ENCODE assay signal across 1 cellular context in the genomic region with DNA sequence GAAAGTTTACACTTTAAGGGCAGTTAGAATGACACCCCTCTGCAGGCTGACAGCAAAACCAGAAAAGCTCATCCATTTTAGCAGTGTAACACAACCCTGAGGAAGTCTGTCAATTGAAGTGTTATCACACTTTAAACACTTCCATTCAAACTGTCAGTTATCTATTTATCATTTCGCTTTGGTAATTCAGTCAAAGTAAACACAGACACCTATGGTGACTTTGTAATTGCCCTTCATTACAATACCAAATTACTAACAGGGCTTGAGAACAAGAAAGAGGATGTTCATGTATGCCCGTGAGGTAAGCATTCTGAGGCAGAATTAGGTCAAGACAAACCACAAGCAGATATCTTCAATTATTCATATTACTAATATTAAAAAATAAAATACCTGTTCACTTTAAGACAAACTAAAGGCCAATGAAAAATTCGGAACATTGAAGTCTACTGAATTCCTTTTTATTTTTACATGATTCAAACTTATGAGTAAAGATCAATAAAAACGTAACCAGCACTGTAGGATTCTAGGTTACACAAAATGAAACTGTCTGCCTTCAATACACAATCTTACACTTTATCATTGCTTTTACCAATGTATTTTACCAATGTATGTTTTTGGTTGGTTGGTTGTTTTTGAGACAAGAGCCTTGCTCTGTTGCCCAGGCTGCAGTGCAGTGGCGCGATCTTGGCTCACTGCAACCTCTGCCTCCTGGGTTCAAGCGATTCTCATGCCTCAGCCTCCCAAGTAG.
A peak's percentile ranks its signal among the peaks of the same experiment; 100 is the strongest.
TF ChIP-seq lines count a peak whose summit lies in the region.

No MANE protein-coding gene starts in this region.

TF ChIP-seq in K562, 482 proteins besides CTCF, POLR2A, EP300 and RAD21:
- TF ChIP-seq MEIS2 (IDR thresholded peaks at IDR 0.05; ENCODE audit: partially characterized antibody) (peak; percentile 77), ZNF551 (CRISPR knock-in tag; IDR thresholded peaks at IDR 0.05) (no peak), CBX5 (IDR thresholded peaks at IDR 0.05; ENCODE audit: borderline replicate concordance, low read depth) (no peak), SOX6 (IDR thresholded peaks at IDR 0.05) (peak; percentile 44; the same call in 1 of the 2 replicates), FOXA3 (CRISPR knock-in tag; conservative IDR thresholded peaks at IDR 0.05 in 1 of 2, IDR thresholded peaks at IDR 0.05 in 1 of 2) (peak in 1 of 2 experiments; percentile 31; a peak in 1 of 4 replicates)
- TF ChIP-seq, protein P1, sequence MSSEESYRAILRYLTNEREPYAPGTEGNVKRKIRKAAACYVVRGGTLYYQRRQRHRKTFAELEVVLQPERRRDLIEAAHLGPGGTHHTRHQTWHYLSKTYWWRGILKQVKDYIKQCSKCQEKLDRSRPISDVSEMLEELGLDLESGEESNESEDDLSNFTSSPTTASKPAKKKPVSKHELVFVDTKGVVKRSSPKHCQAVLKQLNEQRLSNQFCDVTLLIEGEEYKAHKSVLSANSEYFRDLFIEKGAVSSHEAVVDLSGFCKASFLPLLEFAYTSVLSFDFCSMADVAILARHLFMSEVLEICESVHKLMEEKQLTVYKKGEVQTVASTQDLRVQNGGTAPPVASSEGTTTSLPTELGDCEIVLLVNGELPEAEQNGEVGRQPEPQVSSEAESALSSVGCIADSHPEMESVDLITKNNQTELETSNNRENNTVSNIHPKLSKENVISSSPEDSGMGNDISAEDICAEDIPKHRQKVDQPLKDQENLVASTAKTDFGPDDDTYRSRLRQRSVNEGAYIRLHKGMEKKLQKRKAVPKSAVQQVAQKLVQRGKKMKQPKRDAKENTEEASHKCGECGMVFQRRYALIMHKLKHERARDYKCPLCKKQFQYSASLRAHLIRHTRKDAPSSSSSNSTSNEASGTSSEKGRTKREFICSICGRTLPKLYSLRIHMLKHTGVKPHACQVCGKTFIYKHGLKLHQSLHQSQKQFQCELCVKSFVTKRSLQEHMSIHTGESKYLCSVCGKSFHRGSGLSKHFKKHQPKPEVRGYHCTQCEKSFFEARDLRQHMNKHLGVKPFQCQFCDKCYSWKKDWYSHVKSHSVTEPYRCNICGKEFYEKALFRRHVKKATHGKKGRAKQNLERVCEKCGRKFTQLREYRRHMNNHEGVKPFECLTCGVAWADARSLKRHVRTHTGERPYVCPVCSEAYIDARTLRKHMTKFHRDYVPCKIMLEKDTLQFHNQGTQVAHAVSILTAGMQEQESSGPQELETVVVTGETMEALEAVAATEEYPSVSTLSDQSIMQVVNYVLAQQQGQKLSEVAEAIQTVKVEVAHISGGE (CRISPR knock-in tag; IDR thresholded peaks at IDR 0.05), result peak in 1 of 3 experiments; percentile 93; a peak in 2 of 6 replicates
- TF ChIP-seq, protein P2, sequence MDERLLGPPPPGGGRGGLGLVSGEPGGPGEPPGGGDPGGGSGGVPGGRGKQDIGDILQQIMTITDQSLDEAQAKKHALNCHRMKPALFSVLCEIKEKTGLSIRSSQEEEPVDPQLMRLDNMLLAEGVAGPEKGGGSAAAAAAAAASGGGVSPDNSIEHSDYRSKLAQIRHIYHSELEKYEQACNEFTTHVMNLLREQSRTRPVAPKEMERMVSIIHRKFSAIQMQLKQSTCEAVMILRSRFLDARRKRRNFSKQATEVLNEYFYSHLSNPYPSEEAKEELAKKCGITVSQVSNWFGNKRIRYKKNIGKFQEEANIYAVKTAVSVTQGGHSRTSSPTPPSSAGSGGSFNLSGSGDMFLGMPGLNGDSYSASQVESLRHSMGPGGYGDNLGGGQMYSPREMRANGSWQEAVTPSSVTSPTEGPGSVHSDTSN (CRISPR knock-in tag; IDR thresholded peaks at IDR 0.05; ENCODE audit: low read depth), result no peak
- TF ChIP-seq, protein P2 (tag; conservative IDR thresholded peaks at IDR 0.05; ENCODE audit: low read depth), result 0 out of 2 replicates have a peak, but pooled peaks have one; percentile 35
- TF ChIP-seq, protein P3, sequence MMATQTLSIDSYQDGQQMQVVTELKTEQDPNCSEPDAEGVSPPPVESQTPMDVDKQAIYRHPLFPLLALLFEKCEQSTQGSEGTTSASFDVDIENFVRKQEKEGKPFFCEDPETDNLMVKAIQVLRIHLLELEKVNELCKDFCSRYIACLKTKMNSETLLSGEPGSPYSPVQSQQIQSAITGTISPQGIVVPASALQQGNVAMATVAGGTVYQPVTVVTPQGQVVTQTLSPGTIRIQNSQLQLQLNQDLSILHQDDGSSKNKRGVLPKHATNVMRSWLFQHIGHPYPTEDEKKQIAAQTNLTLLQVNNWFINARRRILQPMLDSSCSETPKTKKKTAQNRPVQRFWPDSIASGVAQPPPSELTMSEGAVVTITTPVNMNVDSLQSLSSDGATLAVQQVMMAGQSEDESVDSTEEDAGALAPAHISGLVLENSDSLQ (IDR thresholded peaks at IDR 0.05), result peak; percentile 52
